In genomic region chr6:132131777-132132176, GRCh38 we compare ENCODE assay signal across 1 cellular context.
TF ChIP-seq lines count a peak whose summit lies in the region.

No MANE protein-coding gene starts in this region.

TF ChIP-seq in SK-N-SH, 30 proteins besides CTCF, POLR2A, EP300 and RAD21 (continued from another document):
- TF ChIP-seq USF2 (IDR thresholded peaks at IDR 0.05; ENCODE audit: borderline replicate concordance, low read depth, low read length) (no peak), POLR2AphosphoS5 (IDR thresholded peaks at IDR 0.05; ENCODE audit: low read depth, low read length) (peak; percentile 60; the same call in 1 of the 2 replicates), RCOR1 (IDR thresholded peaks at IDR 0.05; ENCODE audit: low read length) (no peak), RFX5 (IDR thresholded peaks at IDR 0.05; ENCODE audit: low read length) (no peak), PBX3 (IDR thresholded peaks at IDR 0.05) (peak; percentile 93), RXRA (IDR thresholded peaks at IDR 0.05; ENCODE audit: borderline replicate concordance, low read depth) (peak; percentile 36; the same call in 1 of the 2 replicates), MEF2A (IDR thresholded peaks at IDR 0.05; ENCODE audit: borderline replicate concordance, low read depth) (0 out of 2 replicates have a peak, but pooled peaks have one; percentile 21), ZBTB33 (IDR thresholded peaks at IDR 0.05; ENCODE audit: borderline replicate concordance, low read depth) (peak; percentile 21; the same call in 1 of the 2 replicates), SMC3 (IDR thresholded peaks at IDR 0.05; ENCODE audit: low read depth, low read length) (no peak), ELF1 (IDR thresholded peaks at IDR 0.05) (no peak)
